ENCODE assay signal across 12 cellular contexts in the genomic region with DNA sequence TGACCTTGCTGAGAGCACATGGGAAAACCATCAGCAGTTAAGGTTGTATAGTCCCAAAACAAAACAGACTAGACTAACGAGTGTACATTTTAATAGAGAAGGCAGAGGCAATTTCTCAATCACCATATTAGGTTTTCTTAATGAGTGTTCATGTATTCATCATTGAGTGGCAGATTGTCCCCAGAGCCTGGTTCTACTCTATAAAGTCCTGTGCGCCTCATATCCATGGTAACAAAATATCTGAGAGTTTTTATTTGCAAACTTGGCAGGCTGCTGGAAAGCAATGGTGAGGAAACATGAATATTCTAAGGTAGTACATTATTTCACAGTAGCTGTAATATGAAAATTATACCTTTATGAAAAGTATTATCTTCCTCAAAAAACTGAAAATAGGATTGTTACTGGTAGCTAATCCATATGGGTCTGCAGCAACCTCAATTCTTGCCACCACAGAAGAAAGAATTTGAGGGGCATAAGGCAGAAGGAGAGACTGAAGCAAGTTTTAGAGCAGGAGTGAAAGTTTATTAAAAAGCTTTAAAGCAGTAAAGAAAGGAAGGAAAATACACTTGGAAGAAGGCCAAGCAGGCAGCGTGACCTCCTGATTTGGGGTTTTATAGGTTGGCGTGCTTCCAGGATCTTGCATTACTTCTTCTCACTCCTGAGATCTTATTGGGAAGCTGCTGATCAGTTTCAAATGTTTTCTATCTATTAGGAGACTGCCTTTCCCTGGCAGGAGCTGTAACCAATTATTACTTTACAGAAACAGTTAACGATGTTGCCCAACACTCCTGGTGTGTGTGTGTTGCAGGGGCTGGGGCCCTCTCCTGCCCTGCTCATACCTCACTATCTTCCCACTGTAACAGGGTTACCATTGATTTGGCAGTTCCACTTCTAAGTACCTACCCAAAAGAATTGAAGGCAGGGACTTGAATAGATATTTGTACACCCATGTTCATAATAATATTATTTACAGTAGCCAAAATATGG.
DNase-seq lines count a peak whose midpoint lies in the region; ATAC-seq and TF ChIP-seq lines count a peak whose summit lies in the region.
"Had no signal": no experiment of that assay in that cellular context is flagged by ENCODE, and none has a peak within 500 bp of the region (broad histone marks: within the 10 kb centered on the region; RNA-seq: fewer than 3 reads in every experiment).

No MANE protein-coding gene starts in this region.

- H3K9me2 ChIP-seq in PC-3 (replicated peaks; ENCODE audit: low read length): no peaks in the 10 kb centered on the region
- no peaks in the 10 kb centered on the region for H3K9me2 ChIP-seq in hepatocyte (replicated peaks; ENCODE audit: insufficient read depth)

- H2AFZ ChIP-seq in PC-3 (ENCODE audit: low read length) (no peak overlapping the region), hepatocyte (no peak overlapping the region)

- H3K27ac ChIP-seq in PC-3 (ENCODE audit: low read length) (peak overlapping the region; percentile 50), hepatocyte (no peak overlapping the region)
- H3K27ac ChIP-seq: BLaER1 treated with 17β-estradiol and CSF1 and Interleukin-3, amounts not matched to agents 10 nM and 100 nM; ovary had no signal

- 56% methylated on average over 5 of the region's 5 CpGs for WGBS in hepatocyte (ENCODE audit: low lambda C conversion rate, missing lambda C conversion rate)

- no peaks in the 10 kb centered on the region for H3K36me3 ChIP-seq in PC-3 (ENCODE audit: low read depth, low read length)
- H3K36me3 ChIP-seq in hepatocyte (replicated peaks; ENCODE audit: insufficient read depth, low read depth): no peaks in the 10 kb centered on the region
- H3K36me3 ChIP-seq: BLaER1 treated with 17β-estradiol and CSF1 and Interleukin-3, amounts not matched to agents 10 nM and 100 nM; ovary had no signal

- H3K79me2 ChIP-seq in PC-3 (ENCODE audit: low read length) (no peaks in the 10 kb centered on the region), hepatocyte (no peaks in the 10 kb centered on the region)

- TF ChIP-seq CTCF in AG10803 (conservative IDR thresholded peaks at IDR 0.05; ENCODE audit: low read length) (no peak), PC-3 (conservative IDR thresholded peaks at IDR 0.05; ENCODE audit: low read depth, low read length) (no peak), hepatocyte (IDR thresholded peaks at IDR 0.05; ENCODE audit: poor library complexity) (no peak)

- intact Hi-C loops in PC-3 (cut with micrococcal nuclease): no loop called here

- peak; percentile 91 for ATAC-seq in PC-3
- ATAC-seq in GM21576 (IDR thresholded peaks at IDR 0.05; ENCODE audit: unreplicated experiment): no peak
- ATAC-seq: activated naive CD4-positive, alpha-beta T cell treated with anti-CD3 and anti-CD28 coated beads, Interleukin-2, amount 50 U/mL, for 72 hours; effector memory CD8-positive, alpha-beta T cell had no signal

- no peaks in the 10 kb centered on the region for H3F3A ChIP-seq in PC-3 (ENCODE audit: low read length, unreplicated experiment)

- no peak overlapping the region for H3K9ac ChIP-seq in PC-3 (ENCODE audit: low read length)
- H3K9ac ChIP-seq: BLaER1 treated with 17β-estradiol and CSF1 and Interleukin-3, amounts not matched to agents 10 nM and 100 nM had no signal

- CTCF ChIA-PET in PC-3 (lab: Charles Lee): interaction anchor here (0.6 kb wide), 1 partner anchor 9 kb away, joined by 3 read pairs; no protein-coding TSS in a partner anchor

- H4K20me1 ChIP-seq in PC-3 (ENCODE audit: low read length): no peaks in the 10 kb centered on the region
- H4K20me1 ChIP-seq in hepatocyte (ENCODE audit: insufficient read depth, poor library complexity, severe bottlenecking): no peaks in the 10 kb centered on the region
- H4K20me1 ChIP-seq: BLaER1 treated with 17β-estradiol and CSF1 and Interleukin-3, amounts not matched to agents 10 nM and 100 nM had no signal

- H3K4me3 ChIP-seq in AG10803 (ENCODE audit: low read length) (no peak overlapping the region), PC-3 (ENCODE audit: low read length) (no peak overlapping the region), hepatocyte (no peak overlapping the region)
- H3K4me3 ChIP-seq: BLaER1 treated with 17β-estradiol and CSF1 and Interleukin-3, amounts not matched to agents 10 nM and 100 nM; ovary had no signal

- peaks cover 21% of the 10 kb centered on the region for H3K4me1 ChIP-seq in PC-3 (ENCODE audit: insufficient read depth, low read length)
- peaks cover 9% of the 10 kb centered on the region for H3K4me1 ChIP-seq in hepatocyte (ENCODE audit: insufficient read depth)

- H3K4me2 ChIP-seq in PC-3 (ENCODE audit: low read length) (peak overlapping the region; percentile 14; the same call in 1 of the 2 replicates), hepatocyte (no peak overlapping the region)

- no TSS peak for BruUV-seq in PC-3 (replicated peaks; lab: Mats Ljungman, UMichigan)

- POLR2A ChIA-PET in PC-3 (lab: Charles Lee; ENCODE audit: unreplicated experiment): no interaction called here

- H3K9me3 ChIP-seq in PC-3 (ENCODE audit: low read length): no peaks in the 10 kb centered on the region
- H3K9me3 ChIP-seq in hepatocyte (ENCODE audit: low read depth): no peaks in the 10 kb centered on the region
- H3K9me3 ChIP-seq: ovary had no signal

- H3K27me3 ChIP-seq in PC-3 (ENCODE audit: low read length) (no peaks in the 10 kb centered on the region), hepatocyte (no peaks in the 10 kb centered on the region)
- H3K27me3 ChIP-seq: BLaER1 treated with 17β-estradiol and CSF1 and Interleukin-3, amounts not matched to agents 10 nM and 100 nM; ovary had no signal

- DNase-seq in AG10803 (ENCODE audit: low read depth) (peak; percentile 57), LoVo (ENCODE audit: low spot score) (peak; percentile 24), PC-3 (peak; percentile 66), hepatocyte (ENCODE audit: low spot score) (peak; percentile 18), GM03348 (ENCODE audit: low spot score) (no peak), germinal center (ENCODE audit: low spot score) (no peak), COLO829 (ENCODE audit: low spot score) (no peak)
- DNase-seq: effector memory CD8-positive, alpha-beta T cell; ovary had no signal

Comparison
In these comparisons a context has a peak if more than half of its experiments do, and no peak if none do; other contexts are left out.
1. DNase-seq: peak in AG10803 (single experiment), LoVo (single experiment), PC-3 (single experiment) and hepatocyte (single experiment); none in GM03348 (single experiment), germinal center (single experiment) and COLO829 (single experiment).